ENCODE assay signal across 8 cellular contexts in the genomic region with DNA sequence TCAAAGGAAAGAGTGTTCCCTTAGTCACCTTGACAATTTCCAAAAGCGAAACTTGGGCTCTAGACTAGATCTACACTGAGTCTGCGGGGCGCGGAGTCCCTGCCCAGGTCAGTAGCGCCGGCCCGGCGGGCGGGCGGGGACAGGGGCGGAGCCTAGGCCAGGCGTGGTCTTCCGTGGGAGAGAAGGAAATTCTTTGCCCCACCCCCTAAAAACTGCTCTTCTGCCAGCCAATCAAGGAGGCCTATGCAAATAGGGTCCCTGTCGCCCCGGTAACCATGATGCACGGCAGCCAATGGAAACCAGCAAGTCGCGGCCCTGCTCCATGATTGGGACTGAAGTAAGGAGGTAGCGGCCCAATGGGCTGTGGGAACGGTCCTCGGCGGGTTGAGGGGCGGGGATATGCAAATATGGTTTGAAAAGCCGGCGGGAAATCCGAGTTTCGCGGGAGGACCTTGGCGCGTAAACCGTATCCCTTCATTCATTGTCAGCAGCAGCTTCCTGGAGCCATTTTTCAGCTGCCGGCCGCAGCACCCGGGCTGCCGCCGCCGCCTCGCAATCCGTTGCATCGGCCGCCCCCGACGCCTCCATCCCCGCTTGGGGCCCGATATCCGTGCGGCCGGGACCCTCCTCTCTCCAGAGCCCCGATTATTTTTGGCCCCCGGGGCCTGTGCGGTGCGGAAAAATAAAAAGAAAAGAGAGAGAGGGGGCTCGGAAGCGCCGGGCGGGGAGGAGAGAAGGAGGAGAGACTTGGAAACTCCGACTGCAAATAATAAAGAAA. TPM values are rescaled to one million over a fixed set of nuclear protein-coding genes. Genes with fewer than 3 reads are reported as not detected.
DNase-seq lines count a peak whose midpoint lies in the region; ATAC-seq and TF ChIP-seq lines count a peak whose summit lies in the region.

A gene (plus strand): TSS at position 477 of the 778 bp plus-strand sequence. CDS start 354 bp downstream, outside the sequence.

- peaks cover 37% of the 10 kb centered on the region for H3K79me2 ChIP-seq in OCI-LY3 (ENCODE audit: low read length)

- H3K9me3 Mint-ChIP-seq in endothelial cell (ENCODE audit: unreplicated experiment) (no peaks in the 10 kb centered on the region), mesothelial cell of epicardium (no peaks in the 10 kb centered on the region)

- H3K4me3 Mint-ChIP-seq in endothelial cell (ENCODE audit: unreplicated experiment) (peak within 1 kb of the TSS; percentile 91), mesothelial cell of epicardium (peak within 1 kb of the TSS; percentile 98)

- DNase-seq in D341Med (ENCODE audit: low spot score) (peak; percentile 93), HuH-7 (ENCODE audit: low spot score) (peak; percentile 96), endothelial cell (ENCODE audit: low spot score) (peak; percentile 96), mesothelial cell of epicardium (ENCODE audit: low spot score in 2 of 2, unreplicated experiment in 2 of 2) (peak; percentile 98 to 99)
- peak; percentile 97 for DNase-seq in activated CD8-positive, alpha-beta memory T cell treated with anti-CD3 and anti-CD28 coated beads, Interleukin-2, amount 50 U/mL, for 48 hours
- peak; percentile 98 for DNase-seq in stimulated activated CD8-positive, alpha-beta memory T cell treated with anti-CD3 and anti-CD28 coated beads, Interleukin-15, amount 100 ng/mL, for 48 hours (ENCODE audit: low read depth in 2 of 2)

- H3K27ac ChIP-seq in OCI-LY3 (ENCODE audit: low read length) = peak within 1 kb of the TSS; percentile 96

- peak within 1 kb of the TSS; percentile 8; the same call in 1 of the 2 replicates for H2AFZ ChIP-seq in OCI-LY3 (ENCODE audit: low read depth, low read length)

- peaks cover 9% of the 10 kb centered on the region for H3K36me3 ChIP-seq in OCI-LY3 (replicated peaks; ENCODE audit: low read depth, low read length)

- ATAC-seq in GM21515 (IDR thresholded peaks at IDR 0.05; ENCODE audit: unreplicated experiment) = peak; percentile 86

- peaks cover 11% of the 10 kb centered on the region for H3K4me1 Mint-ChIP-seq in endothelial cell (ENCODE audit: unreplicated experiment)
- H3K4me1 Mint-ChIP-seq in mesothelial cell of epicardium = peaks cover 17% of the 10 kb centered on the region

- peak within 1 kb of the TSS; percentile 99 for H3K9ac ChIP-seq in OCI-LY3 (ENCODE audit: low read length)

- H3K36me3 Mint-ChIP-seq in endothelial cell (ENCODE audit: low read depth, unreplicated experiment) = peaks cover 3% of the 10 kb centered on the region
- H3K36me3 Mint-ChIP-seq in mesothelial cell of epicardium = peaks cover 4% of the 10 kb centered on the region

- H3K27me3 Mint-ChIP-seq in endothelial cell (ENCODE audit: unreplicated experiment) = peaks cover 15% of the 10 kb centered on the region
- H3K27me3 Mint-ChIP-seq in mesothelial cell of epicardium (ENCODE audit: low read depth) = peaks cover 10% of the 10 kb centered on the region

- H3K4me2 ChIP-seq in OCI-LY3 (ENCODE audit: low read length) = peak within 1 kb of the TSS; percentile 95

- peaks cover 17% of the 10 kb centered on the region for H4K20me1 ChIP-seq in OCI-LY3 (ENCODE audit: insufficient read depth, low read length)

- H3K9me3 ChIP-seq in OCI-LY3 (ENCODE audit: insufficient read depth, low read length) = no peaks in the 10 kb centered on the region

- peak within 1 kb of the TSS; percentile 98 for H3K4me3 ChIP-seq in OCI-LY3 (ENCODE audit: low read length)

- no peaks in the 10 kb centered on the region for H3K27me3 ChIP-seq in OCI-LY3 (ENCODE audit: low read depth, low read length)

- TF ChIP-seq CTCF in OCI-LY3 (IDR thresholded peaks at IDR 0.05; ENCODE audit: low read depth, low read length) (no peak), endothelial cell (IDR thresholded peaks at IDR 0.05; ENCODE audit: unreplicated experiment) (no peak), mesothelial cell of epicardium (IDR thresholded peaks at IDR 0.05; ENCODE audit: unreplicated experiment) (no peak)

- peaks cover 9% of the 10 kb centered on the region for H3K4me1 ChIP-seq in OCI-LY3 (ENCODE audit: low read length)

- H3K27ac Mint-ChIP-seq in endothelial cell (ENCODE audit: unreplicated experiment) (peak within 1 kb of the TSS; percentile 84), mesothelial cell of epicardium (peak within 1 kb of the TSS; percentile 98)

RNA-seq across cellular contexts. Expression of the gene that starts here (rescaled TPM):
- total RNA-seq in endothelial cell (ENCODE audit: unreplicated experiment) (20.4 TPM), mesothelial cell of epicardium (24.2 to 24.7 TPM (median 24.4 TPM) in 3 replicates)

Comparison
In these comparisons a context has a peak if more than half of its experiments do, and no peak if none do; other contexts are left out.
1. Peak in every context shown above with its lines: DNase-seq, ATAC-seq, H3K4me3 ChIP-seq and H3K27ac ChIP-seq.